8 cellular contexts compared by ENCODE assay signal in the genomic region with DNA sequence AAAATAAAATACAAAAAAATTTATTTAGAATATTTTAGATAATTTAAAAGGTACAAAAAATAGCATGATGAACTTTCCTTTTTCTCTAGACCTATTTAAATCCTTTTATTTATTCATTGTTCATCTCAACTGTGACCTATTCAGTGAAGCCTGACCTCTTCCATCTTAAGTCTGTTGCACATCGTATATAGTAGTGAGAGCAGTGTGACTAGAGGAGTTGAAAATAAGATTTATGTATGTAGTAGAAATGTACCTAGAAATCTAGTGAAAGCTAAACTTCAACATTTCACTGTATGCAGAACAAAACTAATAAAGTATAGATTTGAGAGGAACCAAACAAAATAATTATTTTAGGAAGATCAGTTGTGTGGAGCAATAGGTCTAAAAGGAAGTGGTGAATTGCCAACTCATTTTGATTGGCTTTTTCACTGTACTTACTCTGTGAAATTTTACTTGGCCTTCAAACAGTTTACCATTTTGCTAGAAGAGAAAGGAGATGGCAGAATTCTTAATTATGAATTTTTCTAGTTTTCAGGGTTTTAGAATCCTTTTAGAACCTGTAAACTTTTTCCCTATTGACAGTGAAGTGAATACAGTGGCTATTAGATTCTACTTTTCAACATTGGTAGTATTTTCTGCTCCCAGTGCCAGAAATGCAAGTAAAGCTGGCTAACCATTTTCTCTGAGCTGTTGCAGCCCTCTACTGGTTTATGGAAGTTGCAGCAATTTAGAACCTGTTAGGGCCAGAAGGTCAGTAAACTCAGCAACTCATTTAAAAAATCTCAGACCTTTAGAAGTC. TPM values are rescaled to one million over a fixed set of nuclear protein-coding genes. Genes with fewer than 3 reads are reported as not detected.
DNase-seq lines count a peak whose midpoint lies in the region; ATAC-seq and TF ChIP-seq lines count a peak whose summit lies in the region.

No MANE protein-coding gene starts in this region.

- TF ChIP-seq CTCF in RWPE2 (IDR thresholded peaks at IDR 0.05; ENCODE audit: poor library complexity, severe bottlenecking) (peak; percentile 91), thoracic aorta (IDR thresholded peaks at IDR 0.05) (peak; percentile 64)

- ATAC-seq in GM19463 (IDR thresholded peaks at IDR 0.05; ENCODE audit: unreplicated experiment): peak; percentile 49
- ATAC-seq in RWPE2 (ENCODE audit: low read depth): peak; percentile 89
- ATAC-seq in thoracic aorta (ENCODE audit: insufficient number of reproducible peaks, low FRiP score, low read depth): peak; percentile 72

- DNase-seq in DMS114 treated with DMSO at 0.1 percent for 48 hours (lab: John Stamatoyannopoulos, UW; ENCODE audit: unreplicated experiment) (peak; percentile 33), KG1 (lab: John Stamatoyannopoulos, UW) (peak; percentile 18), RWPE2 (ENCODE audit: low spot score) (no peak), cerebellar cortex (ENCODE audit: low spot score) (peak; percentile 73), left kidney (ENCODE audit: low read depth, low spot score) (peak; percentile 75), thoracic aorta (ENCODE audit: low spot score) (no peak), T1000 (lab: John Stamatoyannopoulos, UW) (no peak)

- H3K36me3 ChIP-seq in RWPE2 (ENCODE audit: low read depth) (peaks cover 4% of the 10 kb centered on the region; the same call in 1 of the 2 replicates), thoracic aorta (no peaks in the 10 kb centered on the region)

- peak overlapping the region; percentile 42 for H3K27ac ChIP-seq in RWPE2 (ENCODE audit: poor library complexity, severe bottlenecking)
- H3K27ac ChIP-seq in thoracic aorta: peak overlapping the region; percentile 9 to 12

- H3K4me3 ChIP-seq in RWPE2 (ENCODE audit: severe bottlenecking) (no peak overlapping the region), thoracic aorta (no peak overlapping the region)

- H3K4me1 ChIP-seq in RWPE2 (ENCODE audit: insufficient read depth, poor library complexity, severe bottlenecking): peaks cover 27% of the 10 kb centered on the region
- H3K4me1 ChIP-seq in thoracic aorta (ENCODE audit: control insufficient read depth in 1 of 2, low read depth in 2 of 2): peaks cover 42 to 56% of the 10 kb centered on the region in 2 donors

- H3K9me3 ChIP-seq in RWPE2 (ENCODE audit: severe bottlenecking) (no peaks in the 10 kb centered on the region), thoracic aorta (no peaks in the 10 kb centered on the region)

- no peaks in the 10 kb centered on the region for H3K27me3 ChIP-seq in RWPE2 (ENCODE audit: insufficient read depth, poor library complexity, severe bottlenecking)
- H3K27me3 ChIP-seq in thoracic aorta (replicated peaks; ENCODE audit: insufficient read depth): no peaks in the 10 kb centered on the region

RNA-seq across cellular contexts. Expression of a gene that starts 11.1 kb away (rescaled TPM):
- total RNA-seq in thoracic aorta: 10 to 100 TPM; 35.6 to 70.3 TPM

RNA-seq across cellular contexts. Expression of a gene that starts 45.1 kb away (rescaled TPM):
- total RNA-seq in thoracic aorta: 10 to 100 TPM; 44.0 to 94.9 TPM

Comparison
In these comparisons a context has a peak if more than half of its experiments do, and no peak if none do; other contexts are left out.
1. DNase-seq: peak in DMS114 treated with DMSO at 0.1 percent for 48 hours (single experiment), KG1 (single experiment), cerebellar cortex (single experiment) and left kidney (single experiment); none in RWPE2 (single experiment), thoracic aorta (single experiment) and T1000 (single experiment).
2. Peak in every context shown above with its lines, with median percentiles within 50 percentile points of each other: ATAC-seq.